Comparison of ENCODE assay signal across 11 cellular contexts in genomic region chr19:42250249-42250665, GRCh38. TPM values are rescaled to one million over a fixed set of nuclear protein-coding genes. Genes with fewer than 3 reads are reported as not detected.
DNase-seq lines count a peak whose midpoint lies in the region; ATAC-seq and TF ChIP-seq lines count a peak whose summit lies in the region.
"Had no signal": no experiment of that assay in that cellular context is flagged by ENCODE, and none has a peak within 500 bp of the region (broad histone marks: within the 10 kb centered on the region; RNA-seq: fewer than 3 reads in every experiment).

No MANE protein-coding gene starts in this region.

- H3K4me1 Mint-ChIP-seq in stimulated activated effector memory CD8-positive, alpha-beta T cell treated with anti-CD3 and anti-CD28 coated beads, Interleukin-12 subunit alpha, Interleukin-12 subunit beta, amount 100 ng/mL, for 72 hours: peaks cover 36% of the 10 kb centered on the region

- no peak for ATAC-seq in stimulated activated effector memory CD8-positive, alpha-beta T cell treated with anti-CD3 and anti-CD28 coated beads, Interleukin-12 subunit alpha, Interleukin-12 subunit beta, amount 100 ng/mL, for 72 hours

- peak overlapping the region; percentile 100 for H3K27ac ChIP-seq in hepatocyte

- peak overlapping the region; percentile 95 for H3K4me3 Mint-ChIP-seq in stimulated activated effector memory CD8-positive, alpha-beta T cell treated with anti-CD3 and anti-CD28 coated beads, Interleukin-12 subunit alpha, Interleukin-12 subunit beta, amount 100 ng/mL, for 72 hours

- H3K4me3 ChIP-seq in HFF-Myc (replicated peaks; ENCODE audit: low read depth, low read length) (peak overlapping the region; percentile 93), adipocyte (ENCODE audit: low read length) (peak overlapping the region; percentile 66), hepatocyte (no peak overlapping the region)

- H3K9ac ChIP-seq in adipocyte (ENCODE audit: low read length): peak overlapping the region; percentile 62

- peaks cover 37% of the 10 kb centered on the region for H3K36me3 Mint-ChIP-seq in stimulated activated effector memory CD8-positive, alpha-beta T cell treated with anti-CD3 and anti-CD28 coated beads, Interleukin-12 subunit alpha, Interleukin-12 subunit beta, amount 100 ng/mL, for 72 hours

- H3K4me1 ChIP-seq in adipocyte (ENCODE audit: control insufficient read depth, insufficient read depth, low read length): peaks cover 50% of the 10 kb centered on the region
- peaks cover 28% of the 10 kb centered on the region for H3K4me1 ChIP-seq in hepatocyte (ENCODE audit: insufficient read depth)

- TF ChIP-seq CTCF in HFF-Myc (IDR thresholded peaks at IDR 0.05; ENCODE audit: low read depth, low read length, missing control alignments): no peak
- no peak for TF ChIP-seq CTCF in hepatocyte (IDR thresholded peaks at IDR 0.05; ENCODE audit: poor library complexity)
- no peak for TF ChIP-seq CTCF in GM10248 (IDR thresholded peaks at IDR 0.05; ENCODE audit: control extremely low read depth, extremely low read depth, low read depth, missing control alignments)

- H3K9me3 ChIP-seq in adipocyte (ENCODE audit: control insufficient read depth, low read length) (no peaks in the 10 kb centered on the region), hepatocyte (ENCODE audit: low read depth) (no peaks in the 10 kb centered on the region)

- peaks cover 7% of the 10 kb centered on the region for H3K36me3 ChIP-seq in adipocyte (ENCODE audit: control insufficient read depth, insufficient read depth, low read length, severe bottlenecking)
- no peaks in the 10 kb centered on the region for H3K36me3 ChIP-seq in hepatocyte (replicated peaks; ENCODE audit: insufficient read depth, low read depth)

- WGBS in hepatocyte (ENCODE audit: low lambda C conversion rate, missing lambda C conversion rate): 90% methylated on average over 15 of the region's 15 CpGs

- H3K79me2 ChIP-seq in hepatocyte: peaks cover 62% of the 10 kb centered on the region

- POLR2A ChIA-PET in GM10248 (lab: Yijun Ruan, JAX): no interaction called here

- CTCF ChIA-PET in GM10248 (lab: Yijun Ruan, JAX): interaction anchor here (0.8 to 1.2 kb wide), 3 partner anchors 20 to 46 kb away, joined by 3 to 5 read pairs (median 5); no protein-coding TSS in a partner anchor

- no peaks in the 10 kb centered on the region for H3K9me2 ChIP-seq in hepatocyte (replicated peaks; ENCODE audit: insufficient read depth)

- H2AFZ ChIP-seq in hepatocyte: no peak overlapping the region

- peaks cover 44% of the 10 kb centered on the region for H4K20me1 ChIP-seq in hepatocyte (ENCODE audit: insufficient read depth, poor library complexity, severe bottlenecking)

- DNase-seq in HFF-Myc (ENCODE audit: extremely low read depth, low read depth) (no peak), adipocyte (ENCODE audit: low read depth) (no peak), hepatocyte (ENCODE audit: low spot score) (no peak), GM10248 (ENCODE audit: extremely low spot score) (no peak), mucosa of gallbladder (ENCODE audit: low spot score) (no peak), foreskin melanocyte (no peak)
- no peak for DNase-seq in stimulated activated effector memory CD8-positive, alpha-beta T cell treated with anti-CD3 and anti-CD28 coated beads, Interleukin-12 subunit alpha, Interleukin-12 subunit beta, amount 100 ng/mL, for 72 hours (ENCODE audit: low spot score in 2 of 2)
- DNase-seq in activated effector memory CD4-positive, alpha-beta T cell treated with Interleukin-2 at 50 U/mL for 16 hours: no peak
- DNase-seq: activated naive CD4-positive, alpha-beta T cell; NCI-H1417; SW 1271 had no signal

- H3K27me3 ChIP-seq in adipocyte (replicated peaks; ENCODE audit: control insufficient read depth, insufficient read depth, low read length) (no peaks in the 10 kb centered on the region), hepatocyte (no peaks in the 10 kb centered on the region)

- peak overlapping the region; percentile 23 for H3K27ac Mint-ChIP-seq in stimulated activated effector memory CD8-positive, alpha-beta T cell treated with anti-CD3 and anti-CD28 coated beads, Interleukin-12 subunit alpha, Interleukin-12 subunit beta, amount 100 ng/mL, for 72 hours

- H3K9me3 Mint-ChIP-seq in stimulated activated effector memory CD8-positive, alpha-beta T cell treated with anti-CD3 and anti-CD28 coated beads, Interleukin-12 subunit alpha, Interleukin-12 subunit beta, amount 100 ng/mL, for 72 hours: no peaks in the 10 kb centered on the region

- peak overlapping the region; percentile 99 for H3K4me2 ChIP-seq in hepatocyte

RNA-seq across cellular contexts. Expression of gene ERF, which starts 4.7 kb away (rescaled TPM):
- total RNA-seq in hepatocyte (32.6 and 47.1 TPM in 2 replicates), mucosa of gallbladder (68.3 TPM)
- polyA plus RNA-seq in hepatocyte: 20.4 and 24.4 TPM in 2 replicates

RNA-seq across cellular contexts. Expression of gene GSK3A, which starts 7.9 kb away (rescaled TPM):
- total RNA-seq in hepatocyte (31.2 and 32.2 TPM in 2 replicates), mucosa of gallbladder (49.8 TPM)
- 36.6 and 38.8 TPM in 2 replicates for polyA plus RNA-seq in hepatocyte

RNA-seq across cellular contexts. Expression of gene CIC, which starts 18.8 kb away (rescaled TPM):
- total RNA-seq in hepatocyte (14.3 and 17.4 TPM in 2 replicates), mucosa of gallbladder (93.4 TPM)
- polyA plus RNA-seq in hepatocyte: 19.3 and 23.2 TPM in 2 replicates

RNA-seq across cellular contexts. Expression of gene ZNF526, which starts 30.1 kb away (rescaled TPM):
- total RNA-seq in hepatocyte (4.9 and 5.1 TPM in 2 replicates), mucosa of gallbladder (12.1 TPM)
- 8.6 and 9.7 TPM in 2 replicates for polyA plus RNA-seq in hepatocyte

RNA-seq across cellular contexts. Expression of gene DEDD2, which starts 32.8 kb away (rescaled TPM):
- total RNA-seq in hepatocyte (34.2 and 38.6 TPM in 2 replicates), mucosa of gallbladder (35.0 TPM)
- polyA plus RNA-seq in hepatocyte: 37.8 and 38.6 TPM in 2 replicates
